20 cellular contexts compared by ENCODE assay signal in the genomic region with DNA sequence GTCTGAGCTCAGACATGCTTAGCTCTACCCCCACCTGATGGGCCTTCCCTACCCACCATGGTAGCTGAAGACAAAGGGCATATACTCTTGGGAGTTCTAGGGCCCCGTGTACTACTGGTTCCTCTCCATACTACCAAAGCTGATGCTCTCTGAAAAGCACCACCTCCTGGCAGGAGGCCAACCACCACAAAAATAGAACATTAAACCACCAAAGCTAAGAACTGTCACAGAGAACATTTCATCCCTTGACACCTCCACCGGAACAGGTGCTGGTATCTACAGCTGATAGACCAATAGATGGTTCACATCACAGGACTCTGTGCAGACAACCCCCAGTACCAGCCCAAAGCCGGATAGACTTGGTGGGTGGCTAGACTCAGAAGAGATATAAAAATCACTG.
DNase-seq lines count a peak whose midpoint lies in the region; ATAC-seq and TF ChIP-seq lines count a peak whose summit lies in the region.
"Had no signal": no experiment of that assay in that cellular context is flagged by ENCODE, and none has a peak within 500 bp of the region (broad histone marks: within the 10 kb centered on the region; RNA-seq: fewer than 3 reads in every experiment).

No MANE protein-coding gene starts in this region.

- peak overlapping the region; percentile 18; the same call in 1 of the 2 replicates for H3K9ac ChIP-seq in KMS-11

- peak overlapping the region; percentile 10; the same call in 1 of the 2 replicates for H2AFZ ChIP-seq in KMS-11 (ENCODE audit: low read depth)

- H3K27ac ChIP-seq in KMS-11 (peak overlapping the region; percentile 38; the same call in 1 of the 2 replicates), tibial artery (no peak overlapping the region)
- H3K27ac ChIP-seq: left ventricle myocardium inferior, RWPE1 had no signal

- intact Hi-C loops in tibial artery (cut with DNase I; ENCODE audit: low total_unique reads), result no loop called here

- no peaks in the 10 kb centered on the region for H3K27me3 ChIP-seq in KMS-11 (ENCODE audit: insufficient read depth, low read depth)
- no peaks in the 10 kb centered on the region for H3K27me3 ChIP-seq in tibial artery

- DNase-seq in NCI-H446 treated with DMSO at 0.1 percent for 48 hours (lab: John Stamatoyannopoulos, UW), result no peak
- DNase-seq in NCI-H345 (lab: John Stamatoyannopoulos, UW), result no peak
- no peak for DNase-seq in iPS-NIHi7 (ENCODE audit: extremely low spot score)
- no peak for DNase-seq in tibial artery
- DNase-seq: activated CD4-positive, alpha-beta T cell treated with anti-CD3 and anti-CD28 coated beads, Interleukin-2, amount 10 ng/mL, durations not matched to agents 7 days and 5 days; AML-193; amniotic stem cell; DMS79; left ventricle myocardium inferior; natural killer cell; NCI-H1048; NCI-H446; stimulated activated CD4-positive, alpha-beta T cell treated with anti-CD3 and anti-CD28 coated beads, Interleukin-2, amount 100 ng/mL, for 48 hours had no signal

- H3K4me3 ChIP-seq in KMS-11 (IDR thresholded peaks at IDR 0.05; ENCODE audit: insufficient read depth, low read depth, low read length), result no peak overlapping the region
- no peak overlapping the region for H3K4me3 ChIP-seq in tibial artery
- H3K4me3 ChIP-seq: left ventricle myocardium inferior had no signal

- peak; percentile 90 for ATAC-seq in GM18517 (IDR thresholded peaks at IDR 0.05; ENCODE audit: unreplicated experiment)
- peak; percentile 67 for ATAC-seq in GM21367 (IDR thresholded peaks at IDR 0.05; ENCODE audit: unreplicated experiment)
- ATAC-seq in HG02870 (IDR thresholded peaks at IDR 0.05; ENCODE audit: unreplicated experiment), result peak; percentile 59
- ATAC-seq: esophagus mucosa; natural killer cell; stimulated activated memory B cell treated with anti-CD40 and anti-IgM and Interleukin-4, amounts not matched to agents 10 μg/mL and 1 μg/mL and 100 μg/mL, for 72 hours had no signal

- no peaks in the 10 kb centered on the region for H3K79me2 ChIP-seq in KMS-11 (ENCODE audit: insufficient read depth, low read depth)

- peak overlapping the region; percentile 42 for H3K4me2 ChIP-seq in KMS-11

- H3K36me3 ChIP-seq in KMS-11 (ENCODE audit: insufficient read depth), result no peaks in the 10 kb centered on the region
- no peaks in the 10 kb centered on the region for H3K36me3 ChIP-seq in tibial artery
- H3K36me3 ChIP-seq: left ventricle myocardium inferior had no signal

- H4K20me1 ChIP-seq in KMS-11 (ENCODE audit: insufficient read depth), result no peaks in the 10 kb centered on the region

- H3K4me1 ChIP-seq in KMS-11 (ENCODE audit: low read depth, poor library complexity, severe bottlenecking) (peaks cover 18% of the 10 kb centered on the region), tibial artery (no peaks in the 10 kb centered on the region)
- H3K4me1 ChIP-seq: left ventricle myocardium inferior had no signal

- TF ChIP-seq CTCF in KMS-11 (conservative IDR thresholded peaks at IDR 0.05; ENCODE audit: low read depth, low read length), result no peak
- TF ChIP-seq CTCF in tibial artery (IDR thresholded peaks at IDR 0.05), result no peak

- no peaks in the 10 kb centered on the region for H3K9me3 ChIP-seq in tibial artery
- H3K9me3 ChIP-seq: left ventricle myocardium inferior had no signal
